ENCODE assay signal across 1 cellular context in the genomic region with DNA sequence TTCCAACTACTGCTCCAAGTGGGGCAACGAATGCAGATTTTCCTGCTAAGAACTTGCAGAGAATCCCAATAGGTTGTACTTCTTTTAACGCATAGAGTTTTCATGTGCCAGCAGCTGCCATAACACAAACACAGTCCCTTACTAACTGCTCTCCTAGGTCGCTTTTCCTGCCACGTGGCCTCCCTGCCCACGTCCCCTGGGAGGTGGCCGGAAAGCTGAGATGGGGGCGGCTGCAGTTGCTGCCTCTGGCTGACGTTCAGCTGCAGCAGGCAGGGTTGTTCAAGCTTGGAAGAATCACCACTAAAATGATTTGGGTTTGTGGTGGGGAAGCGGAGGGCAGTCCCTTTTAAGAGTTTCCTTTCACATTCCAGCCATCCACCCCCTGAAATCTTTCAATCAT.
TF ChIP-seq lines count a peak whose summit lies in the region.

No MANE protein-coding gene starts in this region.

TF ChIP-seq in IMR-90, 13 proteins besides CTCF, POLR2A, EP300 and RAD21:
- TF ChIP-seq, protein P1, sequence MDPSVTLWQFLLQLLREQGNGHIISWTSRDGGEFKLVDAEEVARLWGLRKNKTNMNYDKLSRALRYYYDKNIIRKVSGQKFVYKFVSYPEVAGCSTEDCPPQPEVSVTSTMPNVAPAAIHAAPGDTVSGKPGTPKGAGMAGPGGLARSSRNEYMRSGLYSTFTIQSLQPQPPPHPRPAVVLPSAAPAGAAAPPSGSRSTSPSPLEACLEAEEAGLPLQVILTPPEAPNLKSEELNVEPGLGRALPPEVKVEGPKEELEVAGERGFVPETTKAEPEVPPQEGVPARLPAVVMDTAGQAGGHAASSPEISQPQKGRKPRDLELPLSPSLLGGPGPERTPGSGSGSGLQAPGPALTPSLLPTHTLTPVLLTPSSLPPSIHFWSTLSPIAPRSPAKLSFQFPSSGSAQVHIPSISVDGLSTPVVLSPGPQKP (IDR thresholded peaks at IDR 0.05; ENCODE audit: borderline replicate concordance, low read depth, low read length) = no peak
- TF ChIP-seq SMC3 (IDR thresholded peaks at IDR 0.05; ENCODE audit: low read depth, low read length) (no peak), RFX5 (IDR thresholded peaks at IDR 0.05; ENCODE audit: low read depth, low read length) (no peak), RCOR1 (IDR thresholded peaks at IDR 0.05; ENCODE audit: insufficient replicate concordance, low read length) (no peak), BHLHE40 (IDR thresholded peaks at IDR 0.05; ENCODE audit: low read depth, low read length) (no peak), CEBPB (IDR thresholded peaks at IDR 0.05; ENCODE audit: low read depth, low read length) (no peak), MXI1 (IDR thresholded peaks at IDR 0.05; ENCODE audit: borderline replicate concordance, low read depth, low read length) (no peak), FOS (IDR thresholded peaks at IDR 0.05; ENCODE audit: low read depth, low read length) (no peak), MAZ (IDR thresholded peaks at IDR 0.05; ENCODE audit: borderline replicate concordance, low read depth, low read length) (no peak)
